ENCODE assay signal across 1 cellular context in the genomic region with DNA sequence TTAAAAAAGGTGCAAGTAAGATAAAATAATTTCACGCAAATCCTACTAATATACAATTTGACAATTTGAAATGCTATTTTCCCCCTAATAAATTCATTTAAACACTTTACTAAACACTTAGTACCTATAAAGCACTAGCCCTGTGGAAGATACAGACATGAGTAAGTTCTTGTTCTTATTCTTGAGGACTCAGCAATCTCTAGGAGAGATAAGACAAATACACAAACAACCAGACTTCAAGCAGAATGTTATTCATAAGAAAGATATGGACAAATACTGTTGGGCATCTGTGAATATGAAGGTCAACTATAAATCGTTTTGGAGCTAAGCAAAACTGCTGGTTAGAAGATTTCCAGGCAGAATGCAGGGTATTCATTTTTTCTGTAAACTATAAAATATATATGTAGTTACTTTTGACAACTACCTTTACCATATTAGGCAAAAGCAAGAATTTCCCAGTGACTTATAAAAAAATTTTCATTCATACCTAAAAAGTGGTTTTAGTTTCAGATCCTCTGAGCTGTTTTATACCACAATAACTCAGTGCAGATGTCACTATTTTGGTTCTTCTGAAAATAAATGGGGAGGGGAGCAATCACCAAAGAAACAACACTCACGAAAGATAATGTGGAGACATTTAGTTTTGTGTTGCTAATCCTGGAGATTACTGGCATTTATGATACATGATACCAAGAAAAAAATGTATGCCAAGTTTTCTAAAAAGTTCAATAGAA.
TF ChIP-seq lines count a peak whose summit lies in the region.

No MANE protein-coding gene starts in this region.

TF ChIP-seq in GM12878, 131 proteins besides CTCF, POLR2A, EP300 and RAD21 (continued from another document and continues in another):
- TF ChIP-seq, protein P1, sequence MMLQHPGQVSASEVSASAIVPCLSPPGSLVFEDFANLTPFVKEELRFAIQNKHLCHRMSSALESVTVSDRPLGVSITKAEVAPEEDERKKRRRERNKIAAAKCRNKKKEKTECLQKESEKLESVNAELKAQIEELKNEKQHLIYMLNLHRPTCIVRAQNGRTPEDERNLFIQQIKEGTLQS (IDR thresholded peaks at IDR 0.05; ENCODE audit: borderline replicate concordance, extremely low read depth, low read depth, low read length), result no peak
- TF ChIP-seq KLF5 (IDR thresholded peaks at IDR 0.05; ENCODE audit: partially characterized antibody) (no peak), MYB (IDR thresholded peaks at IDR 0.05; ENCODE audit: borderline replicate concordance, low read depth, low read length) (no peak), ZNF217 (IDR thresholded peaks at IDR 0.05) (no peak), CBX5 (IDR thresholded peaks at IDR 0.05; ENCODE audit: low read depth) (no peak), TAF1 (IDR thresholded peaks at IDR 0.05; ENCODE audit: borderline replicate concordance, low read depth, low read length) (no peak), CBX3 (IDR thresholded peaks at IDR 0.05; ENCODE audit: borderline replicate concordance, low read depth) (no peak), SREBF1 (IDR thresholded peaks at IDR 0.05; ENCODE audit: low read length) (no peak), DPF2 (IDR thresholded peaks at IDR 0.05) (peak; percentile 60), HDAC6 (IDR thresholded peaks at IDR 0.05; ENCODE audit: unreplicated experiment) (no peak), BRCA1 (IDR thresholded peaks at IDR 0.05; ENCODE audit: low read depth, low read length) (no peak), YY1 (IDR thresholded peaks at IDR 0.05; ENCODE audit: low read depth, low read length) (no peak), SIX5 (IDR thresholded peaks at IDR 0.05; ENCODE audit: low read depth, low read length, severe bottlenecking) (no peak), POLR2AphosphoS5 (IDR thresholded peaks at IDR 0.05; ENCODE audit: low read length) (no peak), ZZZ3 (IDR thresholded peaks at IDR 0.05; ENCODE audit: control insufficient read depth, insufficient read length, low read depth) (no peak), RELA (IDR thresholded peaks at IDR 0.05; ENCODE audit: borderline replicate concordance, partially characterized antibody) (no peak), HDGF (IDR thresholded peaks at IDR 0.05) (no peak), YBX1 (IDR thresholded peaks at IDR 0.05) (no peak), SMAD5 (IDR thresholded peaks at IDR 0.05; ENCODE audit: low read depth) (no peak), BHLHE40 (IDR thresholded peaks at IDR 0.05; ENCODE audit: borderline replicate concordance in 1 of 2, low read depth in 2 of 2, low read length in 1 of 2) (no peak), CHD2 (IDR thresholded peaks at IDR 0.05; ENCODE audit: borderline replicate concordance, low read depth, low read length) (no peak), NR2F1 (conservative IDR thresholded peaks at IDR 0.05) (no peak), CREM (IDR thresholded peaks at IDR 0.05; ENCODE audit: low read depth) (peak; percentile 72), SUZ12 (IDR thresholded peaks at IDR 0.05; ENCODE audit: unreplicated experiment) (no peak), FOXM1 (IDR thresholded peaks at IDR 0.05; ENCODE audit: low read depth, low read length) (peak; percentile 80), WRNIP1 (IDR thresholded peaks at IDR 0.05; ENCODE audit: borderline replicate concordance, low read depth, low read length) (no peak), NR2C1 (IDR thresholded peaks at IDR 0.05) (no peak), TBL1XR1 (IDR thresholded peaks at IDR 0.05; ENCODE audit: low read depth, low read length) (no peak)
- TF ChIP-seq, protein P2, sequence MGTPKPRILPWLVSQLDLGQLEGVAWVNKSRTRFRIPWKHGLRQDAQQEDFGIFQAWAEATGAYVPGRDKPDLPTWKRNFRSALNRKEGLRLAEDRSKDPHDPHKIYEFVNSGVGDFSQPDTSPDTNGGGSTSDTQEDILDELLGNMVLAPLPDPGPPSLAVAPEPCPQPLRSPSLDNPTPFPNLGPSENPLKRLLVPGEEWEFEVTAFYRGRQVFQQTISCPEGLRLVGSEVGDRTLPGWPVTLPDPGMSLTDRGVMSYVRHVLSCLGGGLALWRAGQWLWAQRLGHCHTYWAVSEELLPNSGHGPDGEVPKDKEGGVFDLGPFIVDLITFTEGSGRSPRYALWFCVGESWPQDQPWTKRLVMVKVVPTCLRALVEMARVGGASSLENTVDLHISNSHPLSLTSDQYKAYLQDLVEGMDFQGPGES (IDR thresholded peaks at IDR 0.05), result no peak
- TF ChIP-seq, protein P3, sequence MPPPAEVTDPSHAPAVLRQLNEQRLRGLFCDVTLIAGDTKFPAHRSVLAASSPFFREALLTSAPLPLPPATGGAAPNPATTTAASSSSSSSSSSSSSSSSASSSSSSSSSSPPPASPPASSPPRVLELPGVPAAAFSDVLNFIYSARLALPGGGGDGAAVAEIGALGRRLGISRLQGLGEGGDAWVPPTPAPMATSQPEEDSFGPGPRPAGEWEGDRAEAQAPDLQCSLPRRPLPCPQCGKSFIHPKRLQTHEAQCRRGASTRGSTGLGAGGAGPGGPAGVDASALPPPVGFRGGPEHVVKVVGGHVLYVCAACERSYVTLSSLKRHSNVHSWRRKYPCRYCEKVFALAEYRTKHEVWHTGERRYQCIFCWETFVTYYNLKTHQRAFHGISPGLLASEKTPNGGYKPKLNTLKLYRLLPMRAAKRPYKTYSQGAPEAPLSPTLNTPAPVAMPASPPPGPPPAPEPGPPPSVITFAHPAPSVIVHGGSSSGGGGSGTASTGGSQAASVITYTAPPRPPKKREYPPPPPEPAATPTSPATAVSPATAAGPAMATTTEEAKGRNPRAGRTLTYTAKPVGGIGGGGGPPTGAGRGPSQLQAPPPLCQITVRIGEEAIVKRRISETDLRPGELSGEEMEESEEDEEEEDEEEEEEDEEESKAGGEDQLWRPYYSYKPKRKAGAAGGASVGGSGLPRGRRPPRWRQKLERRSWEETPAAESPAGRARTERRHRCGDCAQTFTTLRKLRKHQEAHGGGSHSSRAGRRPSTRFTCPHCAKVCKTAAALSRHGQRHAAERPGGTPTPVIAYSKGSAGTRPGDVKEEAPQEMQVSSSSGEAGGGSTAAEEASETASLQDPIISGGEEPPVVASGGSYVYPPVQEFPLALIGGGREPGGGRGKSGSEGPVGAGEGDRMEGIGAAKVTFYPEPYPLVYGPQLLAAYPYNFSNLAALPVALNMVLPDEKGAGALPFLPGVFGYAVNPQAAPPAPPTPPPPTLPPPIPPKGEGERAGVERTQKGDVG (CRISPR knock-in tag; IDR thresholded peaks at IDR 0.05), result no peak
- TF ChIP-seq, protein P4, sequence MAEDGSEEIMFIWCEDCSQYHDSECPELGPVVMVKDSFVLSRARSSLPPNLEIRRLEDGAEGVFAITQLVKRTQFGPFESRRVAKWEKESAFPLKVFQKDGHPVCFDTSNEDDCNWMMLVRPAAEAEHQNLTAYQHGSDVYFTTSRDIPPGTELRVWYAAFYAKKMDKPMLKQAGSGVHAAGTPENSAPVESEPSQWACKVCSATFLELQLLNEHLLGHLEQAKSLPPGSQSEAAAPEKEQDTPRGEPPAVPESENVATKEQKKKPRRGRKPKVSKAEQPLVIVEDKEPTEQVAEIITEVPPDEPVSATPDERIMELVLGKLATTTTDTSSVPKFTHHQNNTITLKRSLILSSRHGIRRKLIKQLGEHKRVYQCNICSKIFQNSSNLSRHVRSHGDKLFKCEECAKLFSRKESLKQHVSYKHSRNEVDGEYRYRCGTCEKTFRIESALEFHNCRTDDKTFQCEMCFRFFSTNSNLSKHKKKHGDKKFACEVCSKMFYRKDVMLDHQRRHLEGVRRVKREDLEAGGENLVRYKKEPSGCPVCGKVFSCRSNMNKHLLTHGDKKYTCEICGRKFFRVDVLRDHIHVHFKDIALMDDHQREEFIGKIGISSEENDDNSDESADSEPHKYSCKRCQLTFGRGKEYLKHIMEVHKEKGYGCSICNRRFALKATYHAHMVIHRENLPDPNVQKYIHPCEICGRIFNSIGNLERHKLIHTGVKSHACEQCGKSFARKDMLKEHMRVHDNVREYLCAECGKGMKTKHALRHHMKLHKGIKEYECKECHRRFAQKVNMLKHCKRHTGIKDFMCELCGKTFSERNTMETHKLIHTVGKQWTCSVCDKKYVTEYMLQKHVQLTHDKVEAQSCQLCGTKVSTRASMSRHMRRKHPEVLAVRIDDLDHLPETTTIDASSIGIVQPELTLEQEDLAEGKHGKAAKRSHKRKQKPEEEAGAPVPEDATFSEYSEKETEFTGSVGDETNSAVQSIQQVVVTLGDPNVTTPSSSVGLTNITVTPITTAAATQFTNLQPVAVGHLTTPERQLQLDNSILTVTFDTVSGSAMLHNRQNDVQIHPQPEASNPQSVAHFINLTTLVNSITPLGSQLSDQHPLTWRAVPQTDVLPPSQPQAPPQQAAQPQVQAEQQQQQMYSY (CRISPR knock-in tag; IDR thresholded peaks at IDR 0.05), result no peak
- TF ChIP-seq, protein P5, sequence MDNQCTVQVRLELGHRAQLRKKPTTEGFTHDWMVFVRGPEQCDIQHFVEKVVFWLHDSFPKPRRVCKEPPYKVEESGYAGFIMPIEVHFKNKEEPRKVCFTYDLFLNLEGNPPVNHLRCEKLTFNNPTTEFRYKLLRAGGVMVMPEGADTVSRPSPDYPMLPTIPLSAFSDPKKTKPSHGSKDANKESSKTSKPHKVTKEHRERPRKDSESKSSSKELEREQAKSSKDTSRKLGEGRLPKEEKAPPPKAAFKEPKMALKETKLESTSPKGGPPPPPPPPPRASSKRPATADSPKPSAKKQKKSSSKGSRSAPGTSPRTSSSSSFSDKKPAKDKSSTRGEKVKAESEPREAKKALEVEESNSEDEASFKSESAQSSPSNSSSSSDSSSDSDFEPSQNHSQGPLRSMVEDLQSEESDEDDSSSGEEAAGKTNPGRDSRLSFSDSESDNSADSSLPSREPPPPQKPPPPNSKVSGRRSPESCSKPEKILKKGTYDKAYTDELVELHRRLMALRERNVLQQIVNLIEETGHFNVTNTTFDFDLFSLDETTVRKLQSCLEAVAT (IDR thresholded peaks at IDR 0.05), result no peak
- TF ChIP-seq, protein P6, sequence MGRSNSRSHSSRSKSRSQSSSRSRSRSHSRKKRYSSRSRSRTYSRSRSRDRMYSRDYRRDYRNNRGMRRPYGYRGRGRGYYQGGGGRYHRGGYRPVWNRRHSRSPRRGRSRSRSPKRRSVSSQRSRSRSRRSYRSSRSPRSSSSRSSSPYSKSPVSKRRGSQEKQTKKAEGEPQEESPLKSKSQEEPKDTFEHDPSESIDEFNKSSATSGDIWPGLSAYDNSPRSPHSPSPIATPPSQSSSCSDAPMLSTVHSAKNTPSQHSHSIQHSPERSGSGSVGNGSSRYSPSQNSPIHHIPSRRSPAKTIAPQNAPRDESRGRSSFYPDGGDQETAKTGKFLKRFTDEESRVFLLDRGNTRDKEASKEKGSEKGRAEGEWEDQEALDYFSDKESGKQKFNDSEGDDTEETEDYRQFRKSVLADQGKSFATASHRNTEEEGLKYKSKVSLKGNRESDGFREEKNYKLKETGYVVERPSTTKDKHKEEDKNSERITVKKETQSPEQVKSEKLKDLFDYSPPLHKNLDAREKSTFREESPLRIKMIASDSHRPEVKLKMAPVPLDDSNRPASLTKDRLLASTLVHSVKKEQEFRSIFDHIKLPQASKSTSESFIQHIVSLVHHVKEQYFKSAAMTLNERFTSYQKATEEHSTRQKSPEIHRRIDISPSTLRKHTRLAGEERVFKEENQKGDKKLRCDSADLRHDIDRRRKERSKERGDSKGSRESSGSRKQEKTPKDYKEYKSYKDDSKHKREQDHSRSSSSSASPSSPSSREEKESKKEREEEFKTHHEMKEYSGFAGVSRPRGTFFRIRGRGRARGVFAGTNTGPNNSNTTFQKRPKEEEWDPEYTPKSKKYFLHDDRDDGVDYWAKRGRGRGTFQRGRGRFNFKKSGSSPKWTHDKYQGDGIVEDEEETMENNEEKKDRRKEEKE (IDR thresholded peaks at IDR 0.05), result no peak
- TF ChIP-seq, protein P7, sequence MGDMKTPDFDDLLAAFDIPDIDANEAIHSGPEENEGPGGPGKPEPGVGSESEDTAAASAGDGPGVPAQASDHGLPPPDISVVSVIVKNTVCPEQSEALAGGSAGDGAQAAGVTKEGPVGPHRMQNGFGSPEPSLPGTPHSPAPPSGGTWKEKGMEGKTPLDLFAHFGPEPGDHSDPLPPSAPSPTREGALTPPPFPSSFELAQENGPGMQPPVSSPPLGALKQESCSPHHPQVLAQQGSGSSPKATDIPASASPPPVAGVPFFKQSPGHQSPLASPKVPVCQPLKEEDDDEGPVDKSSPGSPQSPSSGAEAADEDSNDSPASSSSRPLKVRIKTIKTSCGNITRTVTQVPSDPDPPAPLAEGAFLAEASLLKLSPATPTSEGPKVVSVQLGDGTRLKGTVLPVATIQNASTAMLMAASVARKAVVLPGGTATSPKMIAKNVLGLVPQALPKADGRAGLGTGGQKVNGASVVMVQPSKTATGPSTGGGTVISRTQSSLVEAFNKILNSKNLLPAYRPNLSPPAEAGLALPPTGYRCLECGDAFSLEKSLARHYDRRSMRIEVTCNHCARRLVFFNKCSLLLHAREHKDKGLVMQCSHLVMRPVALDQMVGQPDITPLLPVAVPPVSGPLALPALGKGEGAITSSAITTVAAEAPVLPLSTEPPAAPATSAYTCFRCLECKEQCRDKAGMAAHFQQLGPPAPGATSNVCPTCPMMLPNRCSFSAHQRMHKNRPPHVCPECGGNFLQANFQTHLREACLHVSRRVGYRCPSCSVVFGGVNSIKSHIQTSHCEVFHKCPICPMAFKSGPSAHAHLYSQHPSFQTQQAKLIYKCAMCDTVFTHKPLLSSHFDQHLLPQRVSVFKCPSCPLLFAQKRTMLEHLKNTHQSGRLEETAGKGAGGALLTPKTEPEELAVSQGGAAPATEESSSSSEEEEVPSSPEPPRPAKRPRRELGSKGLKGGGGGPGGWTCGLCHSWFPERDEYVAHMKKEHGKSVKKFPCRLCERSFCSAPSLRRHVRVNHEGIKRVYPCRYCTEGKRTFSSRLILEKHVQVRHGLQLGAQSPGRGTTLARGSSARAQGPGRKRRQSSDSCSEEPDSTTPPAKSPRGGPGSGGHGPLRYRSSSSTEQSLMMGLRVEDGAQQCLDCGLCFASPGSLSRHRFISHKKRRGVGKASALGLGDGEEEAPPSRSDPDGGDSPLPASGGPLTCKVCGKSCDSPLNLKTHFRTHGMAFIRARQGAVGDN (IDR thresholded peaks at IDR 0.05), result no peak
- TF ChIP-seq, protein P8, sequence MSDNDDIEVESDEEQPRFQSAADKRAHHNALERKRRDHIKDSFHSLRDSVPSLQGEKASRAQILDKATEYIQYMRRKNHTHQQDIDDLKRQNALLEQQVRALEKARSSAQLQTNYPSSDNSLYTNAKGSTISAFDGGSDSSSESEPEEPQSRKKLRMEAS (IDR thresholded peaks at IDR 0.05; ENCODE audit: low read depth, low read length), result no peak
- TF ChIP-seq, protein P9, sequence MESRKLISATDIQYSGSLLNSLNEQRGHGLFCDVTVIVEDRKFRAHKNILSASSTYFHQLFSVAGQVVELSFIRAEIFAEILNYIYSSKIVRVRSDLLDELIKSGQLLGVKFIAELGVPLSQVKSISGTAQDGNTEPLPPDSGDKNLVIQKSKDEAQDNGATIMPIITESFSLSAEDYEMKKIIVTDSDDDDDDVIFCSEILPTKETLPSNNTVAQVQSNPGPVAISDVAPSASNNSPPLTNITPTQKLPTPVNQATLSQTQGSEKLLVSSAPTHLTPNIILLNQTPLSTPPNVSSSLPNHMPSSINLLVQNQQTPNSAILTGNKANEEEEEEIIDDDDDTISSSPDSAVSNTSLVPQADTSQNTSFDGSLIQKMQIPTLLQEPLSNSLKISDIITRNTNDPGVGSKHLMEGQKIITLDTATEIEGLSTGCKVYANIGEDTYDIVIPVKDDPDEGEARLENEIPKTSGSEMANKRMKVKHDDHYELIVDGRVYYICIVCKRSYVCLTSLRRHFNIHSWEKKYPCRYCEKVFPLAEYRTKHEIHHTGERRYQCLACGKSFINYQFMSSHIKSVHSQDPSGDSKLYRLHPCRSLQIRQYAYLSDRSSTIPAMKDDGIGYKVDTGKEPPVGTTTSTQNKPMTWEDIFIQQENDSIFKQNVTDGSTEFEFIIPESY (IDR thresholded peaks at IDR 0.05), result no peak
